17 cellular contexts compared by ENCODE assay signal in genomic region chr7:26700893-26701292, GRCh38.
DNase-seq lines count a peak whose midpoint lies in the region; ATAC-seq and TF ChIP-seq lines count a peak whose summit lies in the region.
"Had no signal": no experiment of that assay in that cellular context is flagged by ENCODE, and none has a peak within 500 bp of the region (broad histone marks: within the 10 kb centered on the region; RNA-seq: fewer than 3 reads in every experiment).

No MANE protein-coding gene starts in this region.

- peaks cover 15% of the 10 kb centered on the region for H3K4me1 ChIP-seq in lower lobe of right lung
- H3K4me1 ChIP-seq: BLaER1 treated with 17β-estradiol and CSF1 and Interleukin-3, amounts not matched to agents 10 nM and 100 nM had no signal

- DNase-seq in NCI-H69 (lab: John Stamatoyannopoulos, UW) (peak; percentile 42), left colon (no peak), progenitor cell of endocrine pancreas (ENCODE audit: low spot score, unreplicated experiment) (no peak), UCSD-AML1 (lab: John Stamatoyannopoulos, UW; ENCODE audit: unreplicated experiment) (no peak), lower lobe of right lung (no peak)
- DNase-seq: Calu3; CD8-positive, alpha-beta T cell; DND-41; EL; H7; HFFc6 had no signal

- H3K4me1 Mint-ChIP-seq in progenitor cell of endocrine pancreas (ENCODE audit: low read depth): peaks cover 16% of the 10 kb centered on the region
- H3K4me1 Mint-ChIP-seq: B cell had no signal

- ATAC-seq in left colon (peak; percentile 48), lower lobe of right lung (no peak), HG02852 (IDR thresholded peaks at IDR 0.05; ENCODE audit: unreplicated experiment) (no peak)
- ATAC-seq: CD8-positive, alpha-beta T cell; GM12878; GM23338; HCT116 had no signal

- no peaks in the 10 kb centered on the region for H3K36me3 Mint-ChIP-seq in progenitor cell of endocrine pancreas (ENCODE audit: insufficient read depth)
- H3K36me3 Mint-ChIP-seq: CD8-positive, alpha-beta T cell had no signal

- H3K4me3 Mint-ChIP-seq in progenitor cell of endocrine pancreas (ENCODE audit: low read depth): no peak overlapping the region
- H3K4me3 Mint-ChIP-seq: B cell; CD8-positive, alpha-beta T cell; GM23338; HFFc6 had no signal

- H3K36me3 ChIP-seq in lower lobe of right lung: no peaks in the 10 kb centered on the region
- H3K36me3 ChIP-seq: BLaER1 treated with 17β-estradiol and CSF1 and Interleukin-3, amounts not matched to agents 10 nM and 100 nM had no signal

- H3K27ac Mint-ChIP-seq in progenitor cell of endocrine pancreas: peak overlapping the region; percentile 21
- H3K27ac Mint-ChIP-seq: B cell; CD8-positive, alpha-beta T cell; GM23338; HFFc6 had no signal

- H3K27ac ChIP-seq in lower lobe of right lung: no peak overlapping the region
- H3K27ac ChIP-seq: BLaER1 treated with 17β-estradiol and CSF1 and Interleukin-3, amounts not matched to agents 10 nM and 100 nM had no signal

- H3K9me3 Mint-ChIP-seq in progenitor cell of endocrine pancreas (ENCODE audit: low read depth): no peaks in the 10 kb centered on the region
- H3K9me3 Mint-ChIP-seq: CD8-positive, alpha-beta T cell; GM23338; HFFc6 had no signal

- H3K27me3 Mint-ChIP-seq in progenitor cell of endocrine pancreas: no peaks in the 10 kb centered on the region
- H3K27me3 Mint-ChIP-seq: B cell had no signal

- H3K9me3 ChIP-seq in lower lobe of right lung: no peaks in the 10 kb centered on the region
- H3K9me3 ChIP-seq: BLaER1 treated with 17β-estradiol and CSF1 and Interleukin-3, amounts not matched to agents 10 nM and 100 nM had no signal

- TF ChIP-seq CTCF in progenitor cell of endocrine pancreas (IDR thresholded peaks at IDR 0.05; ENCODE audit: unreplicated experiment): no peak
- no peak for TF ChIP-seq CTCF in lower lobe of right lung (IDR thresholded peaks at IDR 0.05)

- intact Hi-C loops in left colon (cut with DNase I, micrococcal nuclease): no loop called here
- intact Hi-C loops in lower lobe of right lung (cut with DNase I): no loop called here

- H3K27me3 ChIP-seq in lower lobe of right lung (ENCODE audit: low read depth): no peaks in the 10 kb centered on the region

- no peak overlapping the region for H3K4me3 ChIP-seq in lower lobe of right lung
- H3K4me3 ChIP-seq: BLaER1 treated with 17β-estradiol and CSF1 and Interleukin-3, amounts not matched to agents 10 nM and 100 nM; GM12878; GM23338 had no signal
